29 cellular contexts compared by ENCODE assay signal in the genomic region with DNA sequence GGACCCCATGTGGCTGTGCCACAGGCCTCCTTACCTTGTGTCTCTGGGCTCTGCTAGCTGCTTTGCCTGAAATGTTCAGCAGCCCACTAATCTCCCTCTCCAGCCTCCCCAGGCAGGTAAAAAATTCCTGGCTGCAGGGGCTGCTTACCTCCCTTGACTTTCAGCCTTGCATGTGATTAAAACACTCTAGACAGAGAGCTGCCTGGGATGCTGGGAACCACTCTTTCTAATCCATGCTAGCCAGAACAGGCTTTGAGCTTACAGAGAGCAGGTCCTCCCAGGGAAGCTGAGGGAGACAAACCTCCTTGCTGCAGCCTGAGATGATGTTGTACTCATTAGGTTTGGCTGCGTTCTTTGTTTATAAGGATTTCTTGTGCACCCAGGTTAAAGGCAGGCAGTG. TPM values are rescaled to one million over a fixed set of nuclear protein-coding genes. Genes with fewer than 3 reads are reported as not detected.
DNase-seq lines count a peak whose midpoint lies in the region; ATAC-seq and TF ChIP-seq lines count a peak whose summit lies in the region.
"Had no signal": no experiment of that assay in that cellular context is flagged by ENCODE, and none has a peak within 500 bp of the region (broad histone marks: within the 10 kb centered on the region; RNA-seq: fewer than 3 reads in every experiment).

No MANE protein-coding gene starts in this region.

- no peaks in the 10 kb centered on the region for H3K9me3 ChIP-seq in smooth muscle cell (replicated peaks; ENCODE audit: low read depth)
- H3K9me3 ChIP-seq: left lung, MG63, right atrium auricular region, spleen, thyroid gland had no signal

- no peak for ATAC-seq in GM21786 (IDR thresholded peaks at IDR 0.05; ENCODE audit: unreplicated experiment)
- ATAC-seq: activated naive CD8-positive, alpha-beta T cell treated with anti-CD3 and anti-CD28 coated beads, Interleukin-2, amount 50 U/mL, for 24 hours; activated T-cell treated with anti-CD3 and anti-CD28 coated beads, Interleukin-2, amount 50 U/mL, for 72 hours; left lung had no signal

- in situ Hi-C loops in G401 (cut with HindIII; ENCODE audit: low sequenced_read_pairs): no loop called here

- no peak for TF ChIP-seq CTCF in smooth muscle cell (IDR thresholded peaks at IDR 0.05; ENCODE audit: borderline replicate concordance, insufficient read depth, poor library complexity, severe bottlenecking)
- TF ChIP-seq CTCF in foreskin fibroblast (IDR thresholded peaks at IDR 0.05; ENCODE audit: low read depth, low read length): no peak

- H3K27me3 ChIP-seq in smooth muscle cell (ENCODE audit: low read depth): no peaks in the 10 kb centered on the region
- H3K27me3 ChIP-seq: BLaER1 treated with 17β-estradiol and CSF1 and Interleukin-3, amounts not matched to agents 10 nM and 100 nM; left lung; MG63; right atrium auricular region; spleen; thyroid gland had no signal

- no peak overlapping the region for H3K4me3 ChIP-seq in smooth muscle cell
- H3K4me3 ChIP-seq in foreskin fibroblast (ENCODE audit: low read depth in 1 of 2, low read length in 2 of 2): no peak overlapping the region
- H3K4me3 ChIP-seq: BLaER1 treated with 17β-estradiol and CSF1 and Interleukin-3, amounts not matched to agents 10 nM and 100 nM; left lung; MG63; right atrium auricular region; SK-N-MC; spleen; thyroid gland had no signal

- H3K27ac ChIP-seq in smooth muscle cell (ENCODE audit: low read depth): peak overlapping the region; percentile 92
- H3K27ac ChIP-seq: BLaER1 treated with 17β-estradiol and CSF1 and Interleukin-3, amounts not matched to agents 10 nM and 100 nM; left lung; right atrium auricular region; SK-N-MC; spleen; thyroid gland had no signal

- no peaks in the 10 kb centered on the region for H3K36me3 ChIP-seq in smooth muscle cell (ENCODE audit: low read depth)
- H3K36me3 ChIP-seq: BLaER1 treated with 17β-estradiol and CSF1 and Interleukin-3, amounts not matched to agents 10 nM and 100 nM; left lung; MG63; right atrium auricular region; spleen; thyroid gland had no signal

- peaks cover 8% of the 10 kb centered on the region for H3F3A ChIP-seq in smooth muscle cell (ENCODE audit: low read depth)

- no peaks in the 10 kb centered on the region for H3K79me2 ChIP-seq in smooth muscle cell (ENCODE audit: low read depth)

- WGBS in smooth muscle cell (ENCODE audit: low lambda C conversion rate): 57% methylated on average over 1 of the region's 1 CpG

- H3K9ac ChIP-seq in smooth muscle cell (ENCODE audit: low read depth): no peak overlapping the region
- H3K9ac ChIP-seq: BLaER1 treated with 17β-estradiol and CSF1 and Interleukin-3, amounts not matched to agents 10 nM and 100 nM had no signal

- DNase-seq in G401 (ENCODE audit: low spot score) (peak; percentile 33), NCI-H524 treated with DMSO at 0.1 percent for 48 hours (lab: John Stamatoyannopoulos, UW) (peak; percentile 76), cerebellar cortex (ENCODE audit: low spot score) (peak; percentile 14), smooth muscle cell (lab: John Stamatoyannopoulos, UW; ENCODE audit: unreplicated experiment) (no peak), COLO668 (lab: John Stamatoyannopoulos, UW; ENCODE audit: unreplicated experiment) (no peak), foreskin fibroblast (no peak)
- DNase-seq: activated CD4-positive, alpha-beta memory T cell treated with anti-CD3 and anti-CD28 coated beads for 36 hours; activated naive CD4-positive, alpha-beta T cell; activated naive CD8-positive, alpha-beta T cell treated with anti-CD3 and anti-CD28 coated beads, Interleukin-2, amount 50 U/mL, for 24 hours; activated T-cell treated with anti-CD3 and anti-CD28 coated beads, Interleukin-2, amount 50 U/mL, for 72 hours; central memory CD4-positive, alpha-beta T cell; COR-L47; endodermal cell; KG1; left lung; MG63; NCI-H1105; NCI-H187 treated with DMSO at 0.1 percent for 48 hours; NCI-H2227 treated with DMSO at 0.1 percent for 48 hours; spleen; stimulated activated CD4-positive, alpha-beta T cell treated with anti-CD3 and anti-CD28 coated beads, Interleukin-2, amount 100 ng/mL, for 24 hours; T-helper 1 cell had no signal

- no peaks in the 10 kb centered on the region for H4K20me1 ChIP-seq in smooth muscle cell (ENCODE audit: low read depth)
- H4K20me1 ChIP-seq: BLaER1 treated with 17β-estradiol and CSF1 and Interleukin-3, amounts not matched to agents 10 nM and 100 nM had no signal

- peaks cover 24% of the 10 kb centered on the region for H3K4me1 ChIP-seq in smooth muscle cell (ENCODE audit: low read depth)
- H3K4me1 ChIP-seq: left lung, right atrium auricular region had no signal

- no peak overlapping the region for H3K4me2 ChIP-seq in smooth muscle cell

- no peak overlapping the region for H2AFZ ChIP-seq in smooth muscle cell (ENCODE audit: low read depth)

RNA-seq across cellular contexts. Expression of gene LIPC, which starts 33.7 kb away (rescaled TPM):
- total RNA-seq in G401 (2014; rRNA removed; shearing (Covaris generic)): not detected in 2 replicates
- total RNA-seq in smooth muscle cell: not detected in 2 replicates
- polyA plus RNA-seq in smooth muscle cell: not detected in 2 replicates
- total RNA-seq: activated CD4-positive, alpha-beta memory T cell treated with anti-CD3 and anti-CD28 coated beads for 36 hours; astrocyte; endodermal cell; mesenteric fat pad had no signal

Comparison
In these comparisons a context has a peak if more than half of its experiments do, and no peak if none do; other contexts are left out.
1. DNase-seq: peak in G401 (single experiment), NCI-H524 treated with DMSO at 0.1 percent for 48 hours (single experiment) and cerebellar cortex (single experiment); none in smooth muscle cell (single experiment), COLO668 (single experiment) and foreskin fibroblast (0 of 2).